Comparison of ENCODE assay signal across 14 cellular contexts in the genomic region with DNA sequence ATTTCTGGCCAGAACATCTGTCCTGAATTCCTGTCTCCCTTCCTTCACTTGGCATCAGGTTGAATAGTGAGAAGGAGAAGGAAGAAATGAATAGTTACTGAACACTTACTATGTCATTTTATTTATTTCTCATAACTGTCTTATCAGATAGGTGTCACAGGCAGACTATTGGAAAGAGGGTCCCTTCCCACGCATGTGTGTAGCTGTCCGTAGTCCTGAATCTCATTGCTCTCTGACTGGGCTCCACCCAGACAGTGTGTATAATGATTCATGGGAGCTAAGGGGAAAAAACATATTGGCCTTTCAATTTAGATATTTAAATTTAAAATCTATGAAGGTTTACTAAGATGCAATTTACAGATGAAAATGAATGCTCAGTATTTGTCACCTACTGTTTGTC.
DNase-seq lines count a peak whose midpoint lies in the region; ATAC-seq, FAIRE-seq and TF ChIP-seq lines count a peak whose summit lies in the region.
"Had no signal": no experiment of that assay in that cellular context is flagged by ENCODE, and none has a peak within 500 bp of the region (broad histone marks: within the 10 kb centered on the region; RNA-seq: fewer than 3 reads in every experiment).

No MANE protein-coding gene starts in this region.

- no peak overlapping the region for H3K4me3 Mint-ChIP-seq in activated CD4-positive, alpha-beta T cell treated with anti-CD3 and anti-CD28 coated beads, Interleukin-2, amount 10 ng/mL, durations not matched to agents 24 days and 14 days
- H3K4me3 Mint-ChIP-seq: activated naive CD8-positive, alpha-beta T cell; T-helper 1 cell treated with Interleukin-12 subunit alpha and Interleukin-12 subunit beta and Interleukin-4 antibody, amounts not matched to agents 30 μg/mL and 1 μg/mL, for 36 hours; type B pancreatic cell had no signal

- no peak overlapping the region for H3K4me2 ChIP-seq in K562 (ENCODE audit: insufficient read depth, low read length)
- H3K4me2 ChIP-seq: KMS-11, smooth muscle cell had no signal

- WGBS in K562 (ENCODE audit: insufficient coverage, low coverage, missing lambda C conversion rate): 4% methylated on average over 2 of the region's 2 CpGs

- TF ChIP-seq POLR2A in K562 (conservative IDR thresholded peaks at IDR 0.05): no peak

- no peak for TF ChIP-seq EP300 in K562 (IDR thresholded peaks at IDR 0.05; ENCODE audit: low read length)

- H3K36me3 ChIP-seq in K562 (ENCODE audit: control insufficient read depth, insufficient read depth, low read length) (no peaks in the 10 kb centered on the region), lower lobe of right lung (no peaks in the 10 kb centered on the region)

- POLR2A ChIA-PET in K562 (lab: Yijun Ruan, JAX): interaction anchor here (1.3 kb wide), 1 partner anchor 42 kb away, joined by 3 read pairs; no protein-coding TSS in a partner anchor

- H3K9me3 ChIP-seq in K562 (replicated peaks; ENCODE audit: control insufficient read depth, insufficient read depth, low read depth, low read length): no peaks in the 10 kb centered on the region
- H3K9me3 ChIP-seq in lower lobe of right lung: no peaks in the 10 kb centered on the region

- H3K79me2 ChIP-seq in K562 (ENCODE audit: control insufficient read depth, insufficient read depth, low read length): no peaks in the 10 kb centered on the region

- no TSS peak for BruUV-seq in K562 (replicated peaks; lab: Mats Ljungman, UMichigan)

- H3K4me1 Mint-ChIP-seq in activated CD4-positive, alpha-beta T cell treated with anti-CD3 and anti-CD28 coated beads, Interleukin-2, amount 10 ng/mL, durations not matched to agents 24 days and 14 days: no peaks in the 10 kb centered on the region

- no peak overlapping the region for H3K4me3 ChIP-seq in K562
- no peak overlapping the region for H3K4me3 ChIP-seq in lower lobe of right lung
- H3K4me3 ChIP-seq: smooth muscle cell had no signal

- peak; percentile 31 for DNase-seq in activated CD4-positive, alpha-beta T cell treated with anti-CD3 and anti-CD28 coated beads for 48 hours
- no peak for DNase-seq in activated CD4-positive, alpha-beta T cell treated with anti-CD3 and anti-CD28 coated beads, Interleukin-2, amount 10 ng/mL, durations not matched to agents 24 days and 14 days
- DNase-seq in NAMALWA (ENCODE audit: low spot score) (peak; percentile 11), K562 (ENCODE audit: extremely low read depth in 1 of 4, low spot score in 3 of 4) (peak in 3 of 4 experiments; percentile 18 to 27 (median 23)), myocyte (ENCODE audit: low read depth) (peak; percentile 32), lower lobe of right lung (no peak), NCI-H524 treated with DMSO at 0.1 percent for 48 hours (lab: John Stamatoyannopoulos, UW) (no peak)
- no peak for DNase-seq in stimulated activated CD4-positive, alpha-beta T cell treated with anti-CD3 and anti-CD28 coated beads, Interleukin-2, amount 100 ng/mL, for 24 hours
- DNase-seq: HCEC 1CT had no signal

- H3K9me3 Mint-ChIP-seq in activated CD4-positive, alpha-beta T cell treated with anti-CD3 and anti-CD28 coated beads, Interleukin-2, amount 10 ng/mL, durations not matched to agents 24 days and 14 days: no peaks in the 10 kb centered on the region
- H3K9me3 Mint-ChIP-seq: T-helper 1 cell treated with Interleukin-12 subunit alpha and Interleukin-12 subunit beta and Interleukin-4 antibody, amounts not matched to agents 30 μg/mL and 1 μg/mL, for 36 hours; type B pancreatic cell had no signal

- peaks cover 6 to 38% of the 10 kb centered on the region in 2 experiments; a peak in 4 of 5 replicates for H3K27me3 ChIP-seq in K562 (ENCODE audit: control insufficient read depth in 2 of 2, insufficient read depth in 2 of 2, low read length in 2 of 2)
- H3K27me3 ChIP-seq in lower lobe of right lung (ENCODE audit: low read depth): no peaks in the 10 kb centered on the region

- no peak for FAIRE-seq in K562 (lab: Jason Lieb, UNC)

- H3K27ac Mint-ChIP-seq in activated CD4-positive, alpha-beta T cell treated with anti-CD3 and anti-CD28 coated beads, Interleukin-2, amount 10 ng/mL, durations not matched to agents 24 days and 14 days: no peak overlapping the region
- H3K27ac Mint-ChIP-seq: activated naive CD8-positive, alpha-beta T cell; T-helper 1 cell treated with Interleukin-12 subunit alpha and Interleukin-12 subunit beta and Interleukin-4 antibody, amounts not matched to agents 30 μg/mL and 1 μg/mL, for 36 hours; type B pancreatic cell had no signal

- intact Hi-C loops in activated CD4-positive, alpha-beta T cell treated with anti-CD3 and anti-CD28 coated beads, Interleukin-2, amount 10 ng/mL, durations not matched to agents 24 days and 14 days (cut with micrococcal nuclease): no loop called here
- intact Hi-C loops in K562 (cut with micrococcal nuclease) (no loop called here), lower lobe of right lung (cut with DNase I) (no loop called here)

- peak; percentile 77 for ATAC-seq in K562
- no peak for ATAC-seq in lower lobe of right lung

- no peak for TF ChIP-seq RAD21 in K562 (CRISPR knock-in tag; conservative IDR thresholded peaks at IDR 0.05 in 1 of 2, IDR thresholded peaks at IDR 0.05 in 1 of 2)

- H3K9ac ChIP-seq in K562 (ENCODE audit: insufficient read depth in 1 of 2, low read depth in 2 of 2, low read length in 2 of 2): no peak overlapping the region
- H3K9ac ChIP-seq: KMS-11 had no signal

- no peaks in the 10 kb centered on the region for H3K9me1 ChIP-seq in K562 (ENCODE audit: control insufficient read depth, insufficient read depth, low read length)

- no peaks in the 10 kb centered on the region for H3K4me1 ChIP-seq in K562 (replicated peaks in 1 of 2; ENCODE audit: control insufficient read depth in 2 of 2, insufficient read depth in 2 of 2, low read length in 2 of 2)
- H3K4me1 ChIP-seq in lower lobe of right lung: no peaks in the 10 kb centered on the region

- in situ Hi-C loops in K562 (cut with MboI): no loop called here

- H3K27ac ChIP-seq in K562 (ENCODE audit: extremely low read depth, low read depth, low read length): no peak overlapping the region
- H3K27ac ChIP-seq in lower lobe of right lung: no peak overlapping the region
- H3K27ac ChIP-seq: KMS-11 had no signal

- H3K27me3 Mint-ChIP-seq in activated CD4-positive, alpha-beta T cell treated with anti-CD3 and anti-CD28 coated beads, Interleukin-2, amount 10 ng/mL, durations not matched to agents 24 days and 14 days: no peaks in the 10 kb centered on the region
- H3K27me3 Mint-ChIP-seq: activated naive CD8-positive, alpha-beta T cell had no signal

- no peak for TF ChIP-seq CTCF in K562 (IDR thresholded peaks at IDR 0.05 in 2 of 3, conservative IDR thresholded peaks at IDR 0.05 in 1 of 3; ENCODE audit: insufficient read depth in 2 of 3, low read depth in 1 of 3, low read length in 3 of 3)
- no peak for TF ChIP-seq CTCF in lower lobe of right lung (IDR thresholded peaks at IDR 0.05)

- no peaks in the 10 kb centered on the region; the same call in 1 of the 2 replicates for H4K20me1 ChIP-seq in K562 (replicated peaks; ENCODE audit: control insufficient read depth, insufficient read depth, low read length)

- no peak overlapping the region for H2AFZ ChIP-seq in K562 (ENCODE audit: low read depth, low read length)

- CTCF ChIA-PET in K562 (lab: Yijun Ruan, JAX; ENCODE audit: low intra/inter-chr PET ratio): no interaction called here

- H3K36me3 Mint-ChIP-seq in activated CD4-positive, alpha-beta T cell treated with anti-CD3 and anti-CD28 coated beads, Interleukin-2, amount 10 ng/mL, durations not matched to agents 24 days and 14 days (ENCODE audit: low read depth): no peaks in the 10 kb centered on the region
- H3K36me3 Mint-ChIP-seq: type B pancreatic cell had no signal

TF ChIP-seq in K562, 482 proteins besides CTCF, POLR2A, EP300 and RAD21 (continues in another document):
- TF ChIP-seq, protein P1, sequence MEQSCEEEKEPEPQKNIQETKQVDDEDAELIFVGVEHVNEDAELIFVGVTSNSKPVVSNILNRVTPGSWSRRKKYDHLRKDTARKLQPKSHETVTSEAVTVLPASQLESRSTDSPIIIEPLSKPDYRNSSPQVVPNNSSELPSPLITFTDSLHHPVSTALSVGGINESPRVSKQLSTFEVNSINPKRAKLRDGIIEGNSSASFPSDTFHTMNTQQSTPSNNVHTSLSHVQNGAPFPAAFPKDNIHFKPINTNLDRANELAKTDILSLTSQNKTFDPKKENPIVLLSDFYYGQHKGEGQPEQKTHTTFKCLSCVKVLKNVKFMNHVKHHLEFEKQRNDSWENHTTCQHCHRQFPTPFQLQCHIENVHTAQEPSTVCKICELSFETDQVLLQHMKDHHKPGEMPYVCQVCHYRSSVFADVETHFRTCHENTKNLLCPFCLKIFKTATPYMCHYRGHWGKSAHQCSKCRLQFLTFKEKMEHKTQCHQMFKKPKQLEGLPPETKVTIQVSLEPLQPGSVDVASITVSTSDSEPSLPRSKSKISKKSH (CRISPR knock-in tag; IDR thresholded peaks at IDR 0.05): no peak
- TF ChIP-seq DLX4 (CRISPR knock-in tag; IDR thresholded peaks at IDR 0.05) (no peak), EGR1 (conservative IDR thresholded peaks at IDR 0.05) (peak; percentile 60; the same call in 1 of the 2 replicates), GATA2 (CRISPR knock-in tag; IDR thresholded peaks at IDR 0.05) (no peak), THRAP3 (IDR thresholded peaks at IDR 0.05; ENCODE audit: borderline replicate concordance) (no peak), NRF1 (conservative IDR thresholded peaks at IDR 0.05 in 1 of 2, IDR thresholded peaks at IDR 0.05 in 1 of 2) (peak in 1 of 2 experiments; percentile 49; a peak in 1 of 4 replicates), MAZ (CRISPR knock-in tag; conservative IDR thresholded peaks at IDR 0.05 in 1 of 2, IDR thresholded peaks at IDR 0.05 in 1 of 2) (no peak)

Comparison
In these comparisons a context has a peak if more than half of its experiments do, and no peak if none do; other contexts are left out.
1. DNase-seq: peak in activated CD4-positive, alpha-beta T cell treated with anti-CD3 and anti-CD28 coated beads for 48 hours (single experiment), NAMALWA (single experiment), K562 (3 of 4) and myocyte (single experiment); none in activated CD4-positive, alpha-beta T cell treated with anti-CD3 and anti-CD28 coated beads, Interleukin-2, amount 10 ng/mL, durations not matched to agents 24 days and 14 days (single experiment), stimulated activated CD4-positive, alpha-beta T cell treated with anti-CD3 and anti-CD28 coated beads, Interleukin-2, amount 100 ng/mL, for 24 hours (0 of 2), lower lobe of right lung (single experiment) and NCI-H524 treated with DMSO at 0.1 percent for 48 hours (single experiment).